Comparison of ENCODE assay signal across 27 cellular contexts in the genomic region with DNA sequence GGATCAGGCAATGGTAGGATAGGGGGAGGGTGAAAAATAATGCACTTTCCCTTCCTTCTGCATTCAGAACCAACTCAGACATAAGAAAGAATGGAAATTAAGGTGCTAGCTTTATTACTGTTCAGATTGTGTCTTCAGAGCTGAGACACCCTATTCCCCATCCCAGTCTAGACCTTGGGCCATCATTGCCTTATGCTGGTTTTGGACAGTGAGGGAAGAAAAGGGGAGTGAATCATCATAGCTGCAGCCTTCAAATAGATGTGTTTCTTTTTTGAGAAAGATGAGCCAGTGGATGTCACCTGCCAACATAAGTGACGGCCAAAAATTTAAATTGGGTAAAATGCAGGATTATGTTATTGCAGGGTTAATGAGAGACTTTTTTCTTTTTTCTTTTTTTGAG.
"Had no signal": no experiment of that assay in that cellular context is flagged by ENCODE, and none has a peak within 500 bp of the region (broad histone marks: within the 10 kb centered on the region; RNA-seq: fewer than 3 reads in every experiment).

No MANE protein-coding gene starts in this region.

- H3K9ac ChIP-seq: parathyroid adenoma had no signal

- H3K9me3 ChIP-seq: left ventricle myocardium inferior, testis, transverse colon had no signal

- H3K79me2 ChIP-seq: parathyroid adenoma had no signal

- H3K27ac Mint-ChIP-seq: activated CD4-positive, alpha-beta memory T cell treated with anti-CD3 and anti-CD28 coated beads for 36 hours; activated CD4-positive, alpha-beta T cell treated with anti-CD3 and anti-CD28 coated beads, Interleukin-2, amount 10 ng/mL, durations not matched to agents 24 days and 14 days; activated naive CD4-positive, alpha-beta T cell treated with anti-CD3 and anti-CD28 coated beads, Interleukin-2, amount 10 ng/mL, durations not matched to agents 7 days and 5 days; activated naive CD8-positive, alpha-beta T cell treated with anti-CD3 and anti-CD28 coated beads, Interleukin-2, amount 10 ng/mL, durations not matched to agents 7 days and 5 days; activated T-helper 1 cell treated with anti-CD3 and anti-CD28 coated beads, Interleukin-12 subunit alpha, Interleukin-12 subunit beta, Interleukin-2, Interleukin-4 antibody, amounts not matched to agents 30 ng/mL and 10 ng/mL and 1 ng/mL, durations not matched to agents 14 hours and 24 hours and 36 hours; naive thymus-derived CD4-positive, alpha-beta T cell; T-helper 17 cell had no signal

- H3K36me3 ChIP-seq: left ventricle myocardium inferior, transverse colon, WERI-Rb-1 had no signal

- H3K9me3 Mint-ChIP-seq: activated CD4-positive, alpha-beta memory T cell treated with anti-CD3 and anti-CD28 coated beads for 36 hours; activated CD4-positive, alpha-beta T cell treated with anti-CD3 and anti-CD28 coated beads, Interleukin-2, amount 10 ng/mL, durations not matched to agents 24 days and 14 days; activated naive CD4-positive, alpha-beta T cell treated with anti-CD3 and anti-CD28 coated beads, Interleukin-2, amount 10 ng/mL, durations not matched to agents 7 days and 5 days; activated naive CD8-positive, alpha-beta T cell treated with anti-CD3 and anti-CD28 coated beads, Interleukin-2, amount 10 ng/mL, durations not matched to agents 7 days and 5 days; activated T-helper 1 cell treated with anti-CD3 and anti-CD28 coated beads, Interleukin-12 subunit alpha, Interleukin-12 subunit beta, Interleukin-2, Interleukin-4 antibody, amounts not matched to agents 30 ng/mL and 10 ng/mL and 1 ng/mL, durations not matched to agents 14 hours and 24 hours and 36 hours; naive thymus-derived CD4-positive, alpha-beta T cell; neural crest cell had no signal

- DNase-seq: activated CD4-positive, alpha-beta memory T cell treated with anti-CD3 and anti-CD28 coated beads for 36 hours; activated CD4-positive, alpha-beta T cell treated with anti-CD3 and anti-CD28 coated beads, Interleukin-2, amount 10 ng/mL, durations not matched to agents 24 days and 14 days; activated CD4-positive, CD25-positive, alpha-beta regulatory T cell treated with anti-CD3 and anti-CD28 coated beads, Interleukin-2, amount 50 U/mL, for 72 hours; activated CD8-positive, alpha-beta memory T cell treated with anti-CD3 and anti-CD28 coated beads, Interleukin-2, amount 50 U/mL, for 4 hours; activated gamma-delta T cell; activated naive CD4-positive, alpha-beta T cell treated with anti-CD3 and anti-CD28 coated beads, Interleukin-2, amount 10 ng/mL, durations not matched to agents 7 days and 5 days; activated naive CD8-positive, alpha-beta T cell treated with anti-CD3 and anti-CD28 coated beads, Interleukin-2, amount 10 ng/mL, durations not matched to agents 7 days and 5 days; activated T-cell treated with anti-CD3 and anti-CD28 coated beads, Interleukin-2, amount 50 U/mL, for 1 hour; central memory CD4-positive, alpha-beta T cell; foreskin keratinocyte; left ventricle myocardium inferior; naive thymus-derived CD4-positive, alpha-beta T cell; nucleus accumbens; right cardiac atrium; stimulated activated CD4-positive, alpha-beta T cell treated with anti-CD3 and anti-CD28 coated beads, Interleukin-4, amount 100 ng/mL, for 1 hour; stimulated activated naive CD8-positive, alpha-beta T cell treated with anti-CD3 and anti-CD28 coated beads, Interleukin-15, Interleukin-2, amounts not matched to agents 100 U/mL and 50 U/mL, for 24 hours; T-helper 17 cell; T1000; testis; transverse colon; WERI-Rb-1 had no signal

- H3K27me3 ChIP-seq: foreskin keratinocyte, testis, transverse colon had no signal

- H3K4me3 ChIP-seq: left ventricle myocardium inferior, lung, testis, transverse colon had no signal

- H3K4me1 ChIP-seq: parathyroid adenoma, testis had no signal

- H3K36me3 Mint-ChIP-seq: activated naive CD4-positive, alpha-beta T cell treated with anti-CD3 and anti-CD28 coated beads, Interleukin-2, amount 10 ng/mL, durations not matched to agents 7 days and 5 days; activated naive CD8-positive, alpha-beta T cell treated with anti-CD3 and anti-CD28 coated beads, Interleukin-2, amount 10 ng/mL, durations not matched to agents 7 days and 5 days; naive thymus-derived CD4-positive, alpha-beta T cell had no signal

- H3K4me3 Mint-ChIP-seq: activated CD4-positive, alpha-beta memory T cell treated with anti-CD3 and anti-CD28 coated beads for 36 hours; activated CD4-positive, alpha-beta T cell treated with anti-CD3 and anti-CD28 coated beads, Interleukin-2, amount 10 ng/mL, durations not matched to agents 24 days and 14 days; activated naive CD4-positive, alpha-beta T cell treated with anti-CD3 and anti-CD28 coated beads, Interleukin-2, amount 10 ng/mL, durations not matched to agents 7 days and 5 days; activated naive CD8-positive, alpha-beta T cell treated with anti-CD3 and anti-CD28 coated beads, Interleukin-2, amount 10 ng/mL, durations not matched to agents 7 days and 5 days; activated T-helper 1 cell treated with anti-CD3 and anti-CD28 coated beads, Interleukin-12 subunit alpha, Interleukin-12 subunit beta, Interleukin-2, Interleukin-4 antibody, amounts not matched to agents 30 ng/mL and 10 ng/mL and 1 ng/mL, durations not matched to agents 14 hours and 24 hours and 36 hours; naive thymus-derived CD4-positive, alpha-beta T cell; neural crest cell; T-helper 17 cell had no signal

- ATAC-seq: foreskin keratinocyte; naive thymus-derived CD4-positive, alpha-beta T cell; right cardiac atrium; stimulated activated naive CD8-positive, alpha-beta T cell treated with anti-CD3 and anti-CD28 coated beads, Interleukin-15, Interleukin-2, amounts not matched to agents 100 U/mL and 50 U/mL, for 24 hours; T-helper 17 cell had no signal

- H3K27ac ChIP-seq: foreskin keratinocyte, left ventricle myocardium inferior, parathyroid adenoma, testis, transverse colon, WERI-Rb-1 had no signal

- H2AFZ ChIP-seq: parathyroid adenoma had no signal

- FAIRE-seq: astrocyte, endothelial cell of umbilical vein had no signal
